ENCODE assay signal across 17 cellular contexts in genomic region chr3:131474115-131474514, GRCh38. TPM values are rescaled to one million over a fixed set of nuclear protein-coding genes. Genes with fewer than 3 reads are reported as not detected.
DNase-seq lines count a peak whose midpoint lies in the region; ATAC-seq, FAIRE-seq and TF ChIP-seq lines count a peak whose summit lies in the region.
"Had no signal": no experiment of that assay in that cellular context is flagged by ENCODE, and none has a peak within 500 bp of the region (broad histone marks: within the 10 kb centered on the region; RNA-seq: fewer than 3 reads in every experiment).

No MANE protein-coding gene starts in this region.

- no peak for DNase-seq in stimulated activated naive CD8-positive, alpha-beta T cell treated with anti-CD3 and anti-CD28 coated beads, Interleukin-15, amount 100 ng/mL, for 72 hours
- peak; percentile 8 for DNase-seq in astrocyte (ENCODE audit: low read depth)
- no peak for DNase-seq in stimulated activated effector memory CD8-positive, alpha-beta T cell treated with anti-CD3 and anti-CD28 coated beads, Interleukin-12 subunit alpha, Interleukin-12 subunit beta, amount 100 ng/mL, for 72 hours (ENCODE audit: low spot score in 2 of 2)
- DNase-seq in SK-N-DZ (ENCODE audit: low spot score) = no peak
- DNase-seq in esophagus muscularis mucosa (ENCODE audit: extremely low spot score) = no peak
- DNase-seq: 8988T; CD4-positive, alpha-beta memory T cell; DMS153; DMS79 had no signal

- H3K4me3 ChIP-seq in astrocyte (ENCODE audit: insufficient read depth, low read depth, low read length) = no peak overlapping the region
- no peak overlapping the region for H3K4me3 ChIP-seq in esophagus muscularis mucosa
- H3K4me3 ChIP-seq: BLaER1, GM12878, HAP-1 had no signal

- peaks cover 33% of the 10 kb centered on the region for H4K20me1 ChIP-seq in astrocyte (ENCODE audit: insufficient read depth, low read length)

- peak overlapping the region; percentile 9 for H3K27ac Mint-ChIP-seq in stimulated activated naive CD8-positive, alpha-beta T cell treated with anti-CD3 and anti-CD28 coated beads, Interleukin-15, Interleukin-2, amounts not matched to agents 100 ng/mL and 50 ng/mL, for 24 hours
- no peak overlapping the region for H3K27ac Mint-ChIP-seq in stimulated activated naive CD8-positive, alpha-beta T cell treated with anti-CD3 and anti-CD28 coated beads, Interleukin-15, amount 100 ng/mL, for 72 hours
- H3K27ac Mint-ChIP-seq in astrocyte (ENCODE audit: unreplicated experiment) = no peak overlapping the region
- H3K27ac Mint-ChIP-seq in stimulated activated effector memory CD8-positive, alpha-beta T cell treated with anti-CD3 and anti-CD28 coated beads, Interleukin-12 subunit alpha, Interleukin-12 subunit beta, amount 100 ng/mL, for 72 hours = peak overlapping the region; percentile 18

- peaks cover 60% of the 10 kb centered on the region for H3K79me2 ChIP-seq in astrocyte (ENCODE audit: insufficient read depth, low read length)

- FAIRE-seq in astrocyte (lab: Jason Lieb, UNC) = no peak
- FAIRE-seq: GM12878, HepG2 had no signal

- H3K9me3 ChIP-seq in astrocyte (ENCODE audit: insufficient read depth, low read depth, low read length) (no peaks in the 10 kb centered on the region), esophagus muscularis mucosa (no peaks in the 10 kb centered on the region)
- H3K9me3 ChIP-seq: BLaER1, HAP-1 had no signal

- no peaks in the 10 kb centered on the region for H3K27me3 ChIP-seq in astrocyte (ENCODE audit: insufficient read depth, low read length)
- no peaks in the 10 kb centered on the region for H3K27me3 ChIP-seq in esophagus muscularis mucosa
- H3K27me3 ChIP-seq: BLaER1 had no signal

- no peak for TF ChIP-seq POLR2A in esophagus muscularis mucosa (IDR thresholded peaks at IDR 0.05; ENCODE audit: low read depth)

- H3K9me3 Mint-ChIP-seq in stimulated activated naive CD8-positive, alpha-beta T cell treated with anti-CD3 and anti-CD28 coated beads, Interleukin-15, Interleukin-2, amounts not matched to agents 100 ng/mL and 50 ng/mL, for 24 hours = no peaks in the 10 kb centered on the region
- no peaks in the 10 kb centered on the region for H3K9me3 Mint-ChIP-seq in stimulated activated naive CD8-positive, alpha-beta T cell treated with anti-CD3 and anti-CD28 coated beads, Interleukin-15, amount 100 ng/mL, for 72 hours
- no peaks in the 10 kb centered on the region for H3K9me3 Mint-ChIP-seq in astrocyte (ENCODE audit: unreplicated experiment)
- no peaks in the 10 kb centered on the region for H3K9me3 Mint-ChIP-seq in stimulated activated effector memory CD8-positive, alpha-beta T cell treated with anti-CD3 and anti-CD28 coated beads, Interleukin-12 subunit alpha, Interleukin-12 subunit beta, amount 100 ng/mL, for 72 hours
- H3K9me3 Mint-ChIP-seq: CD14-positive monocyte; CD4-positive, alpha-beta memory T cell had no signal

- TF ChIP-seq CTCF in astrocyte (IDR thresholded peaks at IDR 0.05; ENCODE audit: insufficient read depth, low read depth, low read length) (no peak), esophagus muscularis mucosa (IDR thresholded peaks at IDR 0.05) (no peak)

- no peak overlapping the region for H2AFZ ChIP-seq in astrocyte (ENCODE audit: low read depth, low read length)

- H3K27ac ChIP-seq in astrocyte (ENCODE audit: low read depth, low read length) (no peak overlapping the region), esophagus muscularis mucosa (replicated peaks in 1 of 4) (no peak overlapping the region)
- H3K27ac ChIP-seq: BLaER1 had no signal

- no peaks in the 10 kb centered on the region for H3K27me3 Mint-ChIP-seq in stimulated activated naive CD8-positive, alpha-beta T cell treated with anti-CD3 and anti-CD28 coated beads, Interleukin-15, Interleukin-2, amounts not matched to agents 100 ng/mL and 50 ng/mL, for 24 hours
- no peaks in the 10 kb centered on the region for H3K27me3 Mint-ChIP-seq in stimulated activated naive CD8-positive, alpha-beta T cell treated with anti-CD3 and anti-CD28 coated beads, Interleukin-15, amount 100 ng/mL, for 72 hours
- H3K27me3 Mint-ChIP-seq in astrocyte (ENCODE audit: low read depth, unreplicated experiment) = no peaks in the 10 kb centered on the region
- H3K27me3 Mint-ChIP-seq: CD4-positive, alpha-beta memory T cell had no signal

- H3K4me1 ChIP-seq in astrocyte (ENCODE audit: insufficient read depth, low read length) (no peaks in the 10 kb centered on the region), esophagus muscularis mucosa (no peaks in the 10 kb centered on the region)
- H3K4me1 ChIP-seq: BLaER1 had no signal

- no peak for TF ChIP-seq EP300 in esophagus muscularis mucosa (IDR thresholded peaks at IDR 0.05)

- H3K4me3 Mint-ChIP-seq in stimulated activated naive CD8-positive, alpha-beta T cell treated with anti-CD3 and anti-CD28 coated beads, Interleukin-15, Interleukin-2, amounts not matched to agents 100 ng/mL and 50 ng/mL, for 24 hours = no peak overlapping the region
- no peak overlapping the region for H3K4me3 Mint-ChIP-seq in stimulated activated naive CD8-positive, alpha-beta T cell treated with anti-CD3 and anti-CD28 coated beads, Interleukin-15, amount 100 ng/mL, for 72 hours
- H3K4me3 Mint-ChIP-seq in astrocyte (ENCODE audit: unreplicated experiment) = no peak overlapping the region
- H3K4me3 Mint-ChIP-seq in stimulated activated effector memory CD8-positive, alpha-beta T cell treated with anti-CD3 and anti-CD28 coated beads, Interleukin-12 subunit alpha, Interleukin-12 subunit beta, amount 100 ng/mL, for 72 hours = no peak overlapping the region
- H3K4me3 Mint-ChIP-seq: CD14-positive monocyte had no signal

- intact Hi-C loops in esophagus muscularis mucosa (cut with DNase I) = no loop called here

- no peak overlapping the region for H3K4me2 ChIP-seq in astrocyte (ENCODE audit: low read length)
- H3K4me2 ChIP-seq: BLaER1 had no signal

- ATAC-seq in stimulated activated naive CD8-positive, alpha-beta T cell treated with anti-CD3 and anti-CD28 coated beads, Interleukin-15, amount 100 ng/mL, for 72 hours = no peak
- ATAC-seq in SK-N-SH treated with all-trans-retinoic acid at 6 μM for 48 hours = peak; percentile 74
- ATAC-seq in stimulated activated effector memory CD8-positive, alpha-beta T cell treated with anti-CD3 and anti-CD28 coated beads, Interleukin-12 subunit alpha, Interleukin-12 subunit beta, amount 100 ng/mL, for 72 hours = no peak
- ATAC-seq in HG03095 (IDR thresholded peaks at IDR 0.05; ENCODE audit: unreplicated experiment) = no peak
- ATAC-seq: GM12878, HepG2 had no signal

- H3K9ac ChIP-seq in astrocyte (ENCODE audit: low read length) = no peak overlapping the region
- H3K9ac ChIP-seq: BLaER1 had no signal

- H3K4me1 Mint-ChIP-seq in stimulated activated naive CD8-positive, alpha-beta T cell treated with anti-CD3 and anti-CD28 coated beads, Interleukin-15, Interleukin-2, amounts not matched to agents 100 ng/mL and 50 ng/mL, for 24 hours (ENCODE audit: low read depth) = peaks cover 61% of the 10 kb centered on the region
- H3K4me1 Mint-ChIP-seq in stimulated activated naive CD8-positive, alpha-beta T cell treated with anti-CD3 and anti-CD28 coated beads, Interleukin-15, amount 100 ng/mL, for 72 hours = peaks cover 49% of the 10 kb centered on the region
- H3K4me1 Mint-ChIP-seq in astrocyte (ENCODE audit: low read depth, unreplicated experiment) = peaks cover 14% of the 10 kb centered on the region
- peaks cover 37% of the 10 kb centered on the region for H3K4me1 Mint-ChIP-seq in stimulated activated effector memory CD8-positive, alpha-beta T cell treated with anti-CD3 and anti-CD28 coated beads, Interleukin-12 subunit alpha, Interleukin-12 subunit beta, amount 100 ng/mL, for 72 hours
- H3K4me1 Mint-ChIP-seq: CD14-positive monocyte had no signal

- peaks cover 82% of the 10 kb centered on the region for H3K36me3 Mint-ChIP-seq in stimulated activated naive CD8-positive, alpha-beta T cell treated with anti-CD3 and anti-CD28 coated beads, Interleukin-15, Interleukin-2, amounts not matched to agents 100 ng/mL and 50 ng/mL, for 24 hours (ENCODE audit: low read depth)
- H3K36me3 Mint-ChIP-seq in astrocyte (ENCODE audit: low read depth, unreplicated experiment) = no peaks in the 10 kb centered on the region
- H3K36me3 Mint-ChIP-seq in stimulated activated effector memory CD8-positive, alpha-beta T cell treated with anti-CD3 and anti-CD28 coated beads, Interleukin-12 subunit alpha, Interleukin-12 subunit beta, amount 100 ng/mL, for 72 hours = peaks cover 53% of the 10 kb centered on the region

- peaks cover 22% of the 10 kb centered on the region for H3K36me3 ChIP-seq in astrocyte (ENCODE audit: insufficient read depth, low read length)
- peaks cover 4 to 32% (median 25%) of the 10 kb centered on the region in 4 donors for H3K36me3 ChIP-seq in esophagus muscularis mucosa

TF ChIP-seq in SK-N-SH treated with all-trans-retinoic acid at 6 μM for 48 hours, 23 proteins besides CTCF, POLR2A, EP300 and RAD21 (continues in another document):
- TF ChIP-seq ISL1 (CRISPR knock-in tag; IDR thresholded peaks at IDR 0.05) (peak; percentile 71), CSRNP3 (CRISPR knock-in tag; IDR thresholded peaks at IDR 0.05) (no peak), CREB5 (CRISPR knock-in tag; IDR thresholded peaks at IDR 0.05; ENCODE audit: low read depth) (peak; percentile 50; the same call in 1 of the 2 replicates), ZNF565 (CRISPR knock-in tag; conservative IDR thresholded peaks at IDR 0.05; ENCODE audit: low read depth) (no peak)

RNA-seq across cellular contexts. Expression of gene MRPL3, which starts 28.7 kb away (rescaled TPM):
- total RNA-seq in astrocyte (73.8 and 76.1 TPM in 2 replicates), esophagus muscularis mucosa (10 to 100 TPM; 50.7 to 73.4 (median 57.4) TPM)
- 200 and 211 TPM in 2 replicates for polyA plus RNA-seq in SK-N-DZ (2014; cell fraction: cytosol; rRNA removed)
- 102 TPM in 2 replicates for polyA plus RNA-seq in SK-N-DZ (2014; cell fraction: nucleus; rRNA removed)

Comparison
In these comparisons a context has a peak if more than half of its experiments do, and no peak if none do; other contexts are left out.
1. H3K27ac Mint-ChIP-seq: peak in stimulated activated naive CD8-positive, alpha-beta T cell treated with anti-CD3 and anti-CD28 coated beads, Interleukin-15, Interleukin-2, amounts not matched to agents 100 ng/mL and 50 ng/mL, for 24 hours (single experiment) and stimulated activated effector memory CD8-positive, alpha-beta T cell treated with anti-CD3 and anti-CD28 coated beads, Interleukin-12 subunit alpha, Interleukin-12 subunit beta, amount 100 ng/mL, for 72 hours (single experiment); none in stimulated activated naive CD8-positive, alpha-beta T cell treated with anti-CD3 and anti-CD28 coated beads, Interleukin-15, amount 100 ng/mL, for 72 hours (0 of 2) and astrocyte (single experiment).